ENCODE assay signal across 8 cellular contexts in genomic region chr9:6008169-6008979, GRCh38. TPM values are rescaled to one million over a fixed set of nuclear protein-coding genes. Genes with fewer than 3 reads are reported as not detected.
DNase-seq lines count a peak whose midpoint lies in the region; ATAC-seq and TF ChIP-seq lines count a peak whose summit lies in the region.

No MANE protein-coding gene starts in this region.

- peaks cover 39% of the 10 kb centered on the region for H3K36me3 Mint-ChIP-seq in activated CD4-positive, alpha-beta T cell treated with anti-CD3 and anti-CD28 coated beads, Interleukin-2, amount 10 ng/mL, durations not matched to agents 24 days and 14 days (ENCODE audit: low read depth)

- CTCF ChIA-PET in BJ (lab: Yijun Ruan, JAX): interaction anchor here (0.6 to 0.9 kb wide), 2 partner anchors 10 to 16 kb away, joined by 3 to 8 read pairs; no protein-coding TSS in a partner anchor

- POLR2A ChIA-PET in BJ (lab: Charles Lee): interaction anchor here (0.5 to 1.1 kb wide), 4 partner anchors 8 to 298 kb away, joined by 3 to 9 read pairs (median 6); no protein-coding TSS in a partner anchor

- peak overlapping the region; percentile 83 for H3K4me3 ChIP-seq in BJ (ENCODE audit: low read depth, low read length)
- H3K4me3 ChIP-seq in colonic mucosa: peak overlapping the region; percentile 72

- no peak for TF ChIP-seq CTCF in BJ (IDR thresholded peaks at IDR 0.05; ENCODE audit: insufficient read depth, low read depth, low read length)
- no peak for TF ChIP-seq CTCF in colonic mucosa (IDR thresholded peaks at IDR 0.05)

- peaks cover 6% of the 10 kb centered on the region for H3K4me1 ChIP-seq in colonic mucosa

- H3K9ac ChIP-seq in colonic mucosa (ENCODE audit: low read depth in 2 of 2, low read length in 2 of 2): peak overlapping the region; percentile 79 to 90

- H3K4me1 Mint-ChIP-seq in activated CD4-positive, alpha-beta T cell treated with anti-CD3 and anti-CD28 coated beads, Interleukin-2, amount 10 ng/mL, durations not matched to agents 24 days and 14 days: peaks cover 47% of the 10 kb centered on the region

- H3K9me3 ChIP-seq in colonic mucosa: no peaks in the 10 kb centered on the region

- H3K27ac Mint-ChIP-seq in activated CD4-positive, alpha-beta T cell treated with anti-CD3 and anti-CD28 coated beads, Interleukin-2, amount 10 ng/mL, durations not matched to agents 24 days and 14 days: peak overlapping the region; percentile 84

- intact Hi-C loops in activated CD4-positive, alpha-beta T cell treated with anti-CD3 and anti-CD28 coated beads, Interleukin-2, amount 10 ng/mL, durations not matched to agents 24 days and 14 days (cut with micrococcal nuclease): loop anchor here (1.0 to 5.0 kb wide), 10 partner anchors 61 to 1330 kb away; partner anchors contain the start of genes CDC37L1, ERMP1, PLGRKT and UHRF2
- intact Hi-C loops in colonic mucosa (cut with DNase I): no loop called here
- intact Hi-C loops in left colon (cut with DNase I, micrococcal nuclease): no loop called here

- H3K4me3 Mint-ChIP-seq in activated CD4-positive, alpha-beta T cell treated with anti-CD3 and anti-CD28 coated beads, Interleukin-2, amount 10 ng/mL, durations not matched to agents 24 days and 14 days: peak overlapping the region; percentile 83

- no peaks in the 10 kb centered on the region for H3K9me3 Mint-ChIP-seq in activated CD4-positive, alpha-beta T cell treated with anti-CD3 and anti-CD28 coated beads, Interleukin-2, amount 10 ng/mL, durations not matched to agents 24 days and 14 days

- ATAC-seq in HG03457 (IDR thresholded peaks at IDR 0.05; ENCODE audit: unreplicated experiment) (peak; percentile 45), left colon (peak; percentile 83)

- DNase-seq in BJ (ENCODE audit: low read depth): peak; percentile 90
- DNase-seq in GM19240 (ENCODE audit: insufficient read length, low spot score): peak; percentile 63
- DNase-seq in NCI-H524 (lab: John Stamatoyannopoulos, UW): peak; percentile 95 to 96
- DNase-seq in activated CD4-positive, alpha-beta T cell treated with anti-CD3 and anti-CD28 coated beads, Interleukin-2, amount 10 ng/mL, durations not matched to agents 24 days and 14 days: peak; percentile 97
- DNase-seq in colonic mucosa: peak; percentile 95
- DNase-seq in left colon: peak; percentile 94 to 98
- DNase-seq in stimulated activated CD4-positive, alpha-beta T cell treated with anti-CD3 and anti-CD28 coated beads, Interleukin-1b, Interleukin-23, amount 100 ng/mL, for 4 hours (ENCODE audit: low read depth in 2 of 2): peak; percentile 79 to 85

- no peaks in the 10 kb centered on the region for H3K36me3 ChIP-seq in BJ (ENCODE audit: control insufficient read depth, insufficient read depth, low read length)
- no peaks in the 10 kb centered on the region for H3K36me3 ChIP-seq in colonic mucosa

- no peaks in the 10 kb centered on the region for H3K27me3 Mint-ChIP-seq in activated CD4-positive, alpha-beta T cell treated with anti-CD3 and anti-CD28 coated beads, Interleukin-2, amount 10 ng/mL, durations not matched to agents 24 days and 14 days

- H3K27ac ChIP-seq in colonic mucosa: peak overlapping the region; percentile 88

- H3K27me3 ChIP-seq in BJ (ENCODE audit: control insufficient read depth, insufficient read depth, low read length) (no peaks in the 10 kb centered on the region), colonic mucosa (no peaks in the 10 kb centered on the region)

RNA-seq across cellular contexts. Expression of gene RANBP6, which starts 7.0 kb away (rescaled TPM):
- polyA plus RNA-seq in BJ (2011; rRNA removed): 4.9 and 10.7 TPM in 2 replicates
- 7.3 and 7.4 TPM in 2 replicates for polyA minus RNA-seq in BJ (2011; rRNA and poly(A)+ RNA removed)
- 20.5 and 21.3 TPM in 2 replicates for total RNA-seq in activated CD4-positive, alpha-beta T cell treated with anti-CD3 and anti-CD28 coated beads, Interleukin-2, amount 10 ng/mL, durations not matched to agents 24 days and 14 days
- total RNA-seq in colonic mucosa (1 to 10 TPM; 6.7 to 9.9 TPM), left colon (1 to 10 TPM; 7.1 to 9.5 TPM)

Comparison
In these comparisons a context has a peak if more than half of its experiments do, and no peak if none do; other contexts are left out.
1. Peak in every context shown above with its lines: DNase-seq, ATAC-seq, H3K4me3 ChIP-seq and H3K27ac ChIP-seq.